Comparison of ENCODE assay signal across 8 cellular contexts in genomic region chr4:55853484-55854046, GRCh38. TPM values are rescaled to one million over a fixed set of nuclear protein-coding genes. Genes with fewer than 3 reads are reported as not detected.
DNase-seq lines count a peak whose midpoint lies in the region; ATAC-seq and TF ChIP-seq lines count a peak whose summit lies in the region.

TSS of gene EXOC1 (plus strand) at chr4:55853648. CDS start at chr4:55858324, 4,676 bp downstream.

- no peaks in the 10 kb centered on the region for H4K20me1 ChIP-seq in OCI-LY3 (ENCODE audit: insufficient read depth, low read length)

- peak within 1 kb of the TSS; percentile 100 for H2AFZ ChIP-seq in OCI-LY3 (ENCODE audit: low read depth, low read length)

- H3K4me3 ChIP-seq in OCI-LY3 (ENCODE audit: low read length), result peak within 1 kb of the TSS; percentile 95

- no peak within 1 kb of the TSS for H3K4me3 Mint-ChIP-seq in endothelial cell (ENCODE audit: unreplicated experiment)
- H3K4me3 Mint-ChIP-seq in mesothelial cell of epicardium, result no peak within 1 kb of the TSS

- peak within 1 kb of the TSS; percentile 90 for H3K4me2 ChIP-seq in OCI-LY3 (ENCODE audit: low read length)

- H3K36me3 Mint-ChIP-seq in endothelial cell (ENCODE audit: low read depth, unreplicated experiment) (no peaks in the 10 kb centered on the region), mesothelial cell of epicardium (peaks cover 13% of the 10 kb centered on the region)

- H3K27ac Mint-ChIP-seq in endothelial cell (ENCODE audit: unreplicated experiment) (peak within 1 kb of the TSS; percentile 91), mesothelial cell of epicardium (peak within 1 kb of the TSS; percentile 93)

- H3K27me3 ChIP-seq in OCI-LY3 (ENCODE audit: low read depth, low read length), result no peaks in the 10 kb centered on the region

- H3K27ac ChIP-seq in OCI-LY3 (ENCODE audit: low read length), result peak within 1 kb of the TSS; percentile 20

- peaks cover 12% of the 10 kb centered on the region for H3K4me1 ChIP-seq in OCI-LY3 (ENCODE audit: low read length)

- peaks cover 6% of the 10 kb centered on the region for H3K27me3 Mint-ChIP-seq in endothelial cell (ENCODE audit: unreplicated experiment)
- peaks cover 43% of the 10 kb centered on the region for H3K27me3 Mint-ChIP-seq in mesothelial cell of epicardium (ENCODE audit: low read depth)

- H3K4me1 Mint-ChIP-seq in endothelial cell (ENCODE audit: unreplicated experiment) (peaks cover 2% of the 10 kb centered on the region), mesothelial cell of epicardium (no peaks in the 10 kb centered on the region)

- peak; percentile 96 for DNase-seq in D341Med (ENCODE audit: low spot score)
- peak; percentile 70 for DNase-seq in HuH-7 (ENCODE audit: low spot score)
- peak; percentile 98 for DNase-seq in activated CD8-positive, alpha-beta memory T cell treated with anti-CD3 and anti-CD28 coated beads, Interleukin-2, amount 50 U/mL, for 48 hours
- DNase-seq in endothelial cell (ENCODE audit: low spot score), result peak; percentile 98
- DNase-seq in mesothelial cell of epicardium (ENCODE audit: low spot score in 2 of 2, unreplicated experiment in 2 of 2), result peak; percentile 92 to 98
- DNase-seq in stimulated activated CD8-positive, alpha-beta memory T cell treated with anti-CD3 and anti-CD28 coated beads, Interleukin-15, amount 100 ng/mL, for 48 hours (ENCODE audit: low read depth in 2 of 2), result peak; percentile 96 to 97

- TF ChIP-seq CTCF in OCI-LY3 (IDR thresholded peaks at IDR 0.05; ENCODE audit: low read depth, low read length), result no peak
- TF ChIP-seq CTCF in endothelial cell (IDR thresholded peaks at IDR 0.05; ENCODE audit: unreplicated experiment), result no peak
- no peak for TF ChIP-seq CTCF in mesothelial cell of epicardium (IDR thresholded peaks at IDR 0.05; ENCODE audit: unreplicated experiment)

- no peaks in the 10 kb centered on the region for H3K36me3 ChIP-seq in OCI-LY3 (replicated peaks; ENCODE audit: low read depth, low read length)

- H3K9me3 ChIP-seq in OCI-LY3 (ENCODE audit: insufficient read depth, low read length), result no peaks in the 10 kb centered on the region

- no peaks in the 10 kb centered on the region for H3K9me3 Mint-ChIP-seq in endothelial cell (ENCODE audit: unreplicated experiment)
- no peaks in the 10 kb centered on the region for H3K9me3 Mint-ChIP-seq in mesothelial cell of epicardium

- peak within 1 kb of the TSS; percentile 78 for H3K9ac ChIP-seq in OCI-LY3 (ENCODE audit: low read length)

- peak; percentile 99 for ATAC-seq in GM21515 (IDR thresholded peaks at IDR 0.05; ENCODE audit: unreplicated experiment)

- peaks cover 21% of the 10 kb centered on the region for H3K79me2 ChIP-seq in OCI-LY3 (ENCODE audit: low read length)

RNA-seq across cellular contexts. Expression of gene EXOC1, which starts in this region (rescaled TPM):
- total RNA-seq in endothelial cell (ENCODE audit: unreplicated experiment) (38.7 TPM), mesothelial cell of epicardium (29.0 to 30.1 TPM (median 29.5 TPM) in 3 replicates)

Comparison
In these comparisons a context has a peak if more than half of its experiments do, and no peak if none do; other contexts are left out.
1. Peak in every context shown above with its lines: DNase-seq, ATAC-seq, H3K4me3 ChIP-seq and H3K27ac ChIP-seq.